Comparison of ENCODE assay signal across 16 cellular contexts in the genomic region with DNA sequence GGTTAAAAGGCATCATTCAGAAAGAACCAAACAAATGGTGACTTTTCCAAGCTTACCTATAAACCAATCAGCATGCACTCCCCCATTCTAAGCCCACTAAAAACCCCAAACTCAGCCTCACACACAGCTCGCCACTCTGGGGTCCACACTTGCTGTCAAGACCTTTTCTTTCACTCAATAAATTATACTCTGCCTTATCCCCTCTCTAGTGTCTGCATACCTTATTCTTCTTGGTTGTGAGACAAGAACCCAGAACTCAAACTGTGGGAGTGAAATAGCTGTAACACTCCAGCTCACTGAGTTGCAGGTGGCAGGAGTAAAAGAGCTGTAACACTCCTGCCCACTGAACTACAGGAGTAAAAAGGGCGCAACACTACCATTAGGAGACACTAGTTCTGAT.
DNase-seq lines count a peak whose midpoint lies in the region; ATAC-seq and TF ChIP-seq lines count a peak whose summit lies in the region.
"Had no signal": no experiment of that assay in that cellular context is flagged by ENCODE, and none has a peak within 500 bp of the region (broad histone marks: within the 10 kb centered on the region; RNA-seq: fewer than 3 reads in every experiment).

No MANE protein-coding gene starts in this region.

- no peak for TF ChIP-seq POLR2A in erythroblast (IDR thresholded peaks at IDR 0.05; ENCODE audit: low read length)

- H3K36me3 Mint-ChIP-seq in CD4-positive, alpha-beta T cell (ENCODE audit: low read depth): no peaks in the 10 kb centered on the region
- H3K36me3 Mint-ChIP-seq: CD8-positive, alpha-beta T cell had no signal

- H3K27me3 Mint-ChIP-seq in CD4-positive, alpha-beta T cell: no peaks in the 10 kb centered on the region

- H3K36me3 ChIP-seq in HEK293 (ENCODE audit: control insufficient read depth in 2 of 2, insufficient read depth in 1 of 2, low read length in 2 of 2): no peaks in the 10 kb centered on the region

- no peak overlapping the region for H3K27ac ChIP-seq in HEK293 (ENCODE audit: extremely low read depth, low read depth, low read length)
- H3K27ac ChIP-seq in CD4-positive, alpha-beta T cell (ENCODE audit: low read depth, low read length): no peak overlapping the region

- no peaks in the 10 kb centered on the region for H3K9me3 ChIP-seq in HEK293 (ENCODE audit: control insufficient read depth, insufficient read depth, low read depth, low read length)
- no peaks in the 10 kb centered on the region for H3K9me3 ChIP-seq in CD4-positive, alpha-beta T cell (ENCODE audit: control insufficient read depth, low read length)
- H3K9me3 ChIP-seq: Caco-2 had no signal

- no peaks in the 10 kb centered on the region for H3K27me3 ChIP-seq in CD4-positive, alpha-beta T cell (ENCODE audit: control insufficient read depth, insufficient read depth, low read length)

- DNase-seq in OCI-M1 (lab: John Stamatoyannopoulos, UW): peak; percentile 31
- DNase-seq in erythroblast (lab: John Stamatoyannopoulos, UW): peak; percentile 30 to 45
- DNase-seq in SHP77 treated with DMSO at 0.1 percent for 48 hours (lab: John Stamatoyannopoulos, UW): no peak
- no peak for DNase-seq in CD4-positive, alpha-beta T cell
- no peak for DNase-seq in NCI-H510A (lab: John Stamatoyannopoulos, UW)
- DNase-seq: C1 segment of cervical spinal cord; Caco-2; CD8-positive, alpha-beta T cell; DMS79; EL; GDM1; GOT3; H7; HCEC 1CT had no signal

- ATAC-seq in CD4-positive, alpha-beta T cell (ENCODE audit: poor library complexity): no peak
- ATAC-seq: CD8-positive, alpha-beta T cell; GM12878 had no signal

- no peaks in the 10 kb centered on the region for H3K4me1 ChIP-seq in HEK293 (ENCODE audit: control insufficient read depth, insufficient read depth, low read length)
- H3K4me1 ChIP-seq: Caco-2 had no signal

- H3K9me3 Mint-ChIP-seq in CD4-positive, alpha-beta T cell: peaks cover 8% of the 10 kb centered on the region

- no peak overlapping the region for H3K4me3 ChIP-seq in HEK293 (ENCODE audit: low read depth, low read length)
- H3K4me3 ChIP-seq: GM12878 had no signal

- CTCF ChIA-PET in HEK293 (lab: Yijun Ruan, JAX): no interaction called here
- CTCF ChIA-PET in CD4-positive, alpha-beta T cell (lab: Charles Lee): interaction anchor here (0.7 to 1.0 kb wide), 2 partner anchors 14 to 1729 kb away, joined by 3 read pairs; no protein-coding TSS in a partner anchor

- H3K4me1 Mint-ChIP-seq in CD4-positive, alpha-beta T cell (ENCODE audit: low read depth): no peaks in the 10 kb centered on the region

- POLR2A ChIA-PET in HEK293 (lab: Yijun Ruan, JAX): no interaction called here
- POLR2A ChIA-PET in CD4-positive, alpha-beta T cell (lab: Charles Lee): no interaction called here

- intact Hi-C loops in CD4-positive, alpha-beta T cell (cut with DNase I, micrococcal nuclease): no loop called here

- H3K4me3 Mint-ChIP-seq in CD4-positive, alpha-beta T cell: no peak overlapping the region
- H3K4me3 Mint-ChIP-seq: CD8-positive, alpha-beta T cell had no signal

- TF ChIP-seq CTCF in HEK293 (tag by site-specific recombination; IDR thresholded peaks at IDR 0.05): no peak
- no peak for TF ChIP-seq CTCF in CD4-positive, alpha-beta T cell (IDR thresholded peaks at IDR 0.05)

- no peak overlapping the region for H3K27ac Mint-ChIP-seq in CD4-positive, alpha-beta T cell
- H3K27ac Mint-ChIP-seq: CD8-positive, alpha-beta T cell had no signal

TF ChIP-seq in HEK293, 187 proteins besides CTCF, POLR2A, EP300 and RAD21:
- TF ChIP-seq SETDB1 (IDR thresholded peaks at IDR 0.05; ENCODE audit: insufficient read length, low read length) (peak; percentile 91), ZNF518A (tag by site-specific recombination; conservative IDR thresholded peaks at IDR 0.05; ENCODE audit: low read depth) (no peak)
TF ChIP-seq in HEK293: peak in this region for 1.

Comparison
In these comparisons a context has a peak if more than half of its experiments do, and no peak if none do; other contexts are left out.
1. DNase-seq: peak in OCI-M1 (single experiment) and erythroblast (2 of 2); none in SHP77 treated with DMSO at 0.1 percent for 48 hours (single experiment), CD4-positive, alpha-beta T cell (0 of 10) and NCI-H510A (single experiment).